In genomic region chr3:12449889-12450682, GRCh38 we compare ENCODE assay signal across 3 cellular contexts.
TF ChIP-seq lines count a peak whose summit lies in the region.

No MANE protein-coding gene starts in this region.

TF ChIP-seq in SK-N-SH, 30 proteins besides CTCF, POLR2A, EP300 and RAD21:
- peak; percentile 32; the same call in 1 of the 2 replicates for TF ChIP-seq USF1 (IDR thresholded peaks at IDR 0.05; ENCODE audit: borderline replicate concordance, low read depth)
- TF ChIP-seq CHD2 (IDR thresholded peaks at IDR 0.05; ENCODE audit: low read length, partially characterized antibody): no peak
- TF ChIP-seq MAX (IDR thresholded peaks at IDR 0.05; ENCODE audit: low read depth): no peak
- TF ChIP-seq NFIC (IDR thresholded peaks at IDR 0.05; ENCODE audit: borderline replicate concordance): no peak
- no peak for TF ChIP-seq MEF2A (IDR thresholded peaks at IDR 0.05; ENCODE audit: borderline replicate concordance, low read depth)

TF ChIP-seq in SK-N-SH treated with all-trans-retinoic acid at 6 μM for 48 hours, 23 proteins besides CTCF, POLR2A, EP300 and RAD21:
- no peak for TF ChIP-seq PATZ1 (CRISPR knock-in tag; IDR thresholded peaks at IDR 0.05; ENCODE audit: borderline replicate concordance)
- no peak for TF ChIP-seq BACH2 (CRISPR knock-in tag; IDR thresholded peaks at IDR 0.05; ENCODE audit: borderline replicate concordance)
- no peak for TF ChIP-seq TOX (CRISPR knock-in tag; IDR thresholded peaks at IDR 0.05; ENCODE audit: borderline replicate concordance)
- no peak for TF ChIP-seq TCF4 (CRISPR knock-in tag; IDR thresholded peaks at IDR 0.05; ENCODE audit: borderline replicate concordance)
- no peak for TF ChIP-seq ZFP30 (CRISPR knock-in tag; IDR thresholded peaks at IDR 0.05)
- TF ChIP-seq CSDC2 (CRISPR knock-in tag; IDR thresholded peaks at IDR 0.05): no peak
- TF ChIP-seq SNAI2 (CRISPR knock-in tag; IDR thresholded peaks at IDR 0.05): no peak
- TF ChIP-seq ZNF70 (CRISPR knock-in tag; IDR thresholded peaks at IDR 0.05): no peak
- TF ChIP-seq ZC3H10 (CRISPR knock-in tag; IDR thresholded peaks at IDR 0.05): no peak
- TF ChIP-seq RARB (CRISPR knock-in tag; IDR thresholded peaks at IDR 0.05): no peak
- TF ChIP-seq ARNTL (CRISPR knock-in tag; IDR thresholded peaks at IDR 0.05; ENCODE audit: borderline replicate concordance, low read depth): no peak
- no peak for TF ChIP-seq ZNF8 (CRISPR knock-in tag; IDR thresholded peaks at IDR 0.05)
- no peak for TF ChIP-seq CSRNP3 (CRISPR knock-in tag; IDR thresholded peaks at IDR 0.05)

TF ChIP-seq in WTC11, 78 proteins besides CTCF, POLR2A, EP300 and RAD21 (continued from another document):
- TF ChIP-seq ZNF425 (CRISPR knock-in tag; conservative IDR thresholded peaks at IDR 0.05) (no peak), USF2 (CRISPR knock-in tag; IDR thresholded peaks at IDR 0.05) (peak; percentile 80), USF1 (CRISPR knock-in tag; IDR thresholded peaks at IDR 0.05) (peak; percentile 50; the same call in 1 of the 2 replicates), ZNF263 (CRISPR knock-in tag; IDR thresholded peaks at IDR 0.05; ENCODE audit: low read depth) (no peak), E2F5 (CRISPR knock-in tag; IDR thresholded peaks at IDR 0.05) (no peak)
